In genomic region chr17:520447-521167, GRCh38 we compare ENCODE assay signal across 12 cellular contexts.
DNase-seq lines count a peak whose midpoint lies in the region; ATAC-seq, FAIRE-seq and TF ChIP-seq lines count a peak whose summit lies in the region.
"Had no signal": no experiment of that assay in that cellular context is flagged by ENCODE, and none has a peak within 500 bp of the region (broad histone marks: within the 10 kb centered on the region; RNA-seq: fewer than 3 reads in every experiment).

No MANE protein-coding gene starts in this region.

- H3K79me2 ChIP-seq in neural progenitor cell (ENCODE audit: low read depth), result no peaks in the 10 kb centered on the region

- no peaks in the 10 kb centered on the region for H3K9me3 ChIP-seq in endodermal cell (ENCODE audit: control insufficient read depth, low read length)
- H3K9me3 ChIP-seq in neural progenitor cell (ENCODE audit: low read depth), result no peaks in the 10 kb centered on the region
- H3K9me3 ChIP-seq: testis had no signal

- no peak for ATAC-seq in GM18520 (IDR thresholded peaks at IDR 0.05; ENCODE audit: unreplicated experiment)
- ATAC-seq: PC-3 had no signal

- no peak overlapping the region for H3K27ac ChIP-seq in endodermal cell (ENCODE audit: low read depth, low read length)
- H3K27ac ChIP-seq in neural progenitor cell, result no peak overlapping the region
- H3K27ac ChIP-seq: testis had no signal

- no peak overlapping the region for H2AFZ ChIP-seq in neural progenitor cell (replicated peaks)

- peak; percentile 14 for FAIRE-seq in GM12892 (lab: Jason Lieb, UNC)

- no peak overlapping the region for H3K4me2 ChIP-seq in neural progenitor cell

- H3K4me3 ChIP-seq in endodermal cell (ENCODE audit: low read length), result no peak overlapping the region
- H3K4me3 ChIP-seq in neural progenitor cell, result no peak overlapping the region
- H3K4me3 ChIP-seq: testis had no signal

- H3K27me3 ChIP-seq in endodermal cell (ENCODE audit: control insufficient read depth, insufficient read depth, low read length, poor library complexity, severe bottlenecking) (no peaks in the 10 kb centered on the region), neural progenitor cell (no peaks in the 10 kb centered on the region)
- H3K27me3 ChIP-seq: testis had no signal

- H3F3A ChIP-seq in neural progenitor cell (ENCODE audit: low read depth), result no peaks in the 10 kb centered on the region

- H3K4me3 Mint-ChIP-seq in endodermal cell, result no peak overlapping the region
- H3K4me3 Mint-ChIP-seq in neural progenitor cell, result no peak overlapping the region
- H3K4me3 Mint-ChIP-seq: activated CD4-positive, alpha-beta memory T cell treated with anti-CD3 and anti-CD28 coated beads for 36 hours had no signal

- H3K9me3 Mint-ChIP-seq in endodermal cell (peaks cover 4% of the 10 kb centered on the region), neural progenitor cell (peaks cover 4% of the 10 kb centered on the region)
- H3K9me3 Mint-ChIP-seq: activated CD4-positive, alpha-beta memory T cell treated with anti-CD3 and anti-CD28 coated beads for 36 hours had no signal

- H3K27me3 Mint-ChIP-seq in endodermal cell (ENCODE audit: insufficient read depth) (no peaks in the 10 kb centered on the region), neural progenitor cell (ENCODE audit: insufficient read depth, low read depth) (peaks cover 3% of the 10 kb centered on the region)
- H3K27me3 Mint-ChIP-seq: activated CD4-positive, alpha-beta memory T cell treated with anti-CD3 and anti-CD28 coated beads for 36 hours had no signal

- no peaks in the 10 kb centered on the region for H3K4me1 ChIP-seq in endodermal cell (ENCODE audit: control insufficient read depth, insufficient read depth, low read length)
- peaks cover 9% of the 10 kb centered on the region for H3K4me1 ChIP-seq in neural progenitor cell
- H3K4me1 ChIP-seq: testis had no signal

- no peak overlapping the region for H3K9ac ChIP-seq in endodermal cell (ENCODE audit: extremely low read depth, low read length, poor library complexity, severe bottlenecking)
- H3K9ac ChIP-seq in neural progenitor cell, result no peak overlapping the region

- no peak for TF ChIP-seq CTCF in endodermal cell (conservative IDR thresholded peaks at IDR 0.05)
- no peak for TF ChIP-seq CTCF in neural progenitor cell (IDR thresholded peaks at IDR 0.05)

- H3K27ac Mint-ChIP-seq in endodermal cell (peak overlapping the region; percentile 11), neural progenitor cell (peak overlapping the region; percentile 65)
- H3K27ac Mint-ChIP-seq: activated CD4-positive, alpha-beta memory T cell treated with anti-CD3 and anti-CD28 coated beads for 36 hours had no signal

- no peak for TF ChIP-seq POLR2A in GM12892 (IDR thresholded peaks at IDR 0.05; ENCODE audit: low read depth, low read length)

- DNase-seq in GM12892 (ENCODE audit: insufficient read length) (no peak), NCI-H524 (lab: John Stamatoyannopoulos, UW) (peak; percentile 93 to 99), endodermal cell (no peak), neural progenitor cell (ENCODE audit: low spot score) (no peak), DMS153 treated with DMSO at 0.1 percent for 48 hours (lab: John Stamatoyannopoulos, UW; ENCODE audit: unreplicated experiment) (no peak), NCI-H526 treated with DMSO at 0.1 percent for 48 hours (lab: John Stamatoyannopoulos, UW) (no peak)
- DNase-seq: activated CD4-positive, alpha-beta memory T cell treated with anti-CD3 and anti-CD28 coated beads for 36 hours; activated naive CD4-positive, alpha-beta T cell; NCI-H2107; PC-3; testis had no signal

- 89 to 100% methylated on average over 4 to 11 of the region's 11 CpGs for WGBS in endodermal cell (ENCODE audit: insufficient coverage in 1 of 2, insufficient read length in 1 of 2), 2 experiments

- no peaks in the 10 kb centered on the region for H4K20me1 ChIP-seq in neural progenitor cell (ENCODE audit: low read depth)

- H3K4me1 Mint-ChIP-seq in endodermal cell (peaks cover 20% of the 10 kb centered on the region), neural progenitor cell (peaks cover 41% of the 10 kb centered on the region)

- peaks cover 21% of the 10 kb centered on the region for H3K36me3 ChIP-seq in endodermal cell (ENCODE audit: control insufficient read depth, insufficient read depth, low read length)
- no peaks in the 10 kb centered on the region for H3K36me3 ChIP-seq in neural progenitor cell

- H3K36me3 Mint-ChIP-seq in endodermal cell (ENCODE audit: low read depth) (peaks cover 47% of the 10 kb centered on the region), neural progenitor cell (peaks cover 52% of the 10 kb centered on the region)

Comparison
In these comparisons a context has a peak if more than half of its experiments do, and no peak if none do; other contexts are left out.
1. DNase-seq: peak in NCI-H524 (2 of 2); none in GM12892 (single experiment), endodermal cell (single experiment), neural progenitor cell (single experiment), DMS153 treated with DMSO at 0.1 percent for 48 hours (single experiment) and NCI-H526 treated with DMSO at 0.1 percent for 48 hours (single experiment).